8 cellular contexts compared by ENCODE assay signal in genomic region chr1:247487057-247487456, GRCh38.
DNase-seq lines count a peak whose midpoint lies in the region; ATAC-seq, FAIRE-seq and TF ChIP-seq lines count a peak whose summit lies in the region.

No MANE protein-coding gene starts in this region.

- H3K4me3 ChIP-seq in NB4 (ENCODE audit: low read depth, low read length) (no peak overlapping the region), foreskin fibroblast (ENCODE audit: low read depth in 1 of 2, low read length in 2 of 2) (no peak overlapping the region), parathyroid adenoma (ENCODE audit: low read depth, low read length) (no peak overlapping the region)

- peak; percentile 54 for TF ChIP-seq CTCF in NB4 (IDR thresholded peaks at IDR 0.05; ENCODE audit: low read depth, low read length)
- peak; percentile 7 for TF ChIP-seq CTCF in foreskin fibroblast (IDR thresholded peaks at IDR 0.05; ENCODE audit: low read depth, low read length)
- TF ChIP-seq CTCF in parathyroid adenoma (IDR thresholded peaks at IDR 0.05) = peak; percentile 24

- no peak overlapping the region for H3K4me2 ChIP-seq in parathyroid adenoma (ENCODE audit: low read length)

- H2AFZ ChIP-seq in parathyroid adenoma = no peak overlapping the region

- no peaks in the 10 kb centered on the region for H3K27me3 ChIP-seq in parathyroid adenoma (ENCODE audit: control insufficient read depth, insufficient read depth, low read length)

- no peak for ATAC-seq in GM21786 (IDR thresholded peaks at IDR 0.05; ENCODE audit: unreplicated experiment)

- H3K36me3 ChIP-seq in parathyroid adenoma (ENCODE audit: control insufficient read depth, insufficient read depth, low read length) = no peaks in the 10 kb centered on the region

- H3K27ac ChIP-seq in parathyroid adenoma = no peak overlapping the region

- H3K79me2 ChIP-seq in parathyroid adenoma = no peaks in the 10 kb centered on the region

- peak in 3 of 4 experiments; percentile 1 to 2 (median 1) for DNase-seq in stimulated activated CD4-positive, alpha-beta T cell treated with anti-CD3 and anti-CD28 coated beads, Interleukin-1b, Interleukin-23, amount 100 ng/mL, for 24 hours (ENCODE audit: low read depth in 4 of 4, low spot score in 1 of 4)
- no peak for DNase-seq in stimulated activated CD4-positive, alpha-beta T cell treated with anti-CD3 and anti-CD28 coated beads, Interleukin-4, amount 100 ng/mL, for 1 hour
- DNase-seq in H54 (ENCODE audit: insufficient read length, low spot score) (peak; percentile 3), NB4 (ENCODE audit: low read depth) (peak; percentile 73), foreskin fibroblast (peak; percentile 5 to 18)
- DNase-seq in activated CD4-positive, alpha-beta T cell treated with anti-CD3 and anti-CD28 coated beads, Interleukin-2, amount 50 U/mL, for 4 hours = peak; percentile 8 to 12

- TF ChIP-seq POLR2A in H54 (IDR thresholded peaks at IDR 0.05; ENCODE audit: low read depth, low read length) = no peak
- TF ChIP-seq POLR2A in NB4 (IDR thresholded peaks at IDR 0.05; ENCODE audit: extremely low read depth, insufficient read length) = no peak

- H3K9ac ChIP-seq in parathyroid adenoma = no peak overlapping the region

- no peaks in the 10 kb centered on the region for H3K4me1 ChIP-seq in parathyroid adenoma

- FAIRE-seq in H54 (lab: Jason Lieb, UNC) = peak; percentile 45

- H3K9me3 ChIP-seq in parathyroid adenoma (ENCODE audit: control insufficient read depth, low read length) = no peaks in the 10 kb centered on the region
